1 cellular context compared by ENCODE assay signal in the genomic region with DNA sequence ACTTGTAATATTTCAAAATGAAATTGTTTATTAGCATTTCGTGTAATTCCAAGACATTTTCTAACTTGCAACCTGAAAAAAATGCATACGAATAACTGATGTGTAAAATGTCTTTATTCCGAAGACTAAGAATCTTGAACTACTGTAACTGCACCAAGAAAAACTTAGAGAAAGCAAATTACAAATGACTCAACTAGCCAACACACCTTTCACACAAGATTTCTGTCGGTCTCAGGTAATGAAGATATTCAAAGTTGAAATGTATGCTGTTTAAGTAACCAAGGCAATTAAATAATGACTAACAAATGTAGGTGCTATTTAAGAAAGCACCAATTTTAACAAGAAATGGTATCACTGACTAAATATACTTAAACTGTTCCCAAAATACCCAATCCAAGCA.
TF ChIP-seq lines count a peak whose summit lies in the region.

No MANE protein-coding gene starts in this region.

TF ChIP-seq in SK-N-SH treated with all-trans-retinoic acid at 6 μM for 48 hours, 23 proteins besides CTCF, POLR2A, EP300 and RAD21 (continued from another document):
- TF ChIP-seq, protein P1, sequence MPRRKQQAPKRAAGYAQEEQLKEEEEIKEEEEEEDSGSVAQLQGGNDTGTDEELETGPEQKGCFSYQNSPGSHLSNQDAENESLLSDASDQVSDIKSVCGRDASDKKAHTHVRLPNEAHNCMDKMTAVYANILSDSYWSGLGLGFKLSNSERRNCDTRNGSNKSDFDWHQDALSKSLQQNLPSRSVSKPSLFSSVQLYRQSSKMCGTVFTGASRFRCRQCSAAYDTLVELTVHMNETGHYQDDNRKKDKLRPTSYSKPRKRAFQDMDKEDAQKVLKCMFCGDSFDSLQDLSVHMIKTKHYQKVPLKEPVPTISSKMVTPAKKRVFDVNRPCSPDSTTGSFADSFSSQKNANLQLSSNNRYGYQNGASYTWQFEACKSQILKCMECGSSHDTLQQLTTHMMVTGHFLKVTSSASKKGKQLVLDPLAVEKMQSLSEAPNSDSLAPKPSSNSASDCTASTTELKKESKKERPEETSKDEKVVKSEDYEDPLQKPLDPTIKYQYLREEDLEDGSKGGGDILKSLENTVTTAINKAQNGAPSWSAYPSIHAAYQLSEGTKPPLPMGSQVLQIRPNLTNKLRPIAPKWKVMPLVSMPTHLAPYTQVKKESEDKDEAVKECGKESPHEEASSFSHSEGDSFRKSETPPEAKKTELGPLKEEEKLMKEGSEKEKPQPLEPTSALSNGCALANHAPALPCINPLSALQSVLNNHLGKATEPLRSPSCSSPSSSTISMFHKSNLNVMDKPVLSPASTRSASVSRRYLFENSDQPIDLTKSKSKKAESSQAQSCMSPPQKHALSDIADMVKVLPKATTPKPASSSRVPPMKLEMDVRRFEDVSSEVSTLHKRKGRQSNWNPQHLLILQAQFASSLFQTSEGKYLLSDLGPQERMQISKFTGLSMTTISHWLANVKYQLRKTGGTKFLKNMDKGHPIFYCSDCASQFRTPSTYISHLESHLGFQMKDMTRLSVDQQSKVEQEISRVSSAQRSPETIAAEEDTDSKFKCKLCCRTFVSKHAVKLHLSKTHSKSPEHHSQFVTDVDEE (CRISPR knock-in tag; IDR thresholded peaks at IDR 0.05) = no peak
- TF ChIP-seq CSDC2 (CRISPR knock-in tag; IDR thresholded peaks at IDR 0.05) (no peak), SNAI2 (CRISPR knock-in tag; IDR thresholded peaks at IDR 0.05) (no peak)
- TF ChIP-seq, protein P2, sequence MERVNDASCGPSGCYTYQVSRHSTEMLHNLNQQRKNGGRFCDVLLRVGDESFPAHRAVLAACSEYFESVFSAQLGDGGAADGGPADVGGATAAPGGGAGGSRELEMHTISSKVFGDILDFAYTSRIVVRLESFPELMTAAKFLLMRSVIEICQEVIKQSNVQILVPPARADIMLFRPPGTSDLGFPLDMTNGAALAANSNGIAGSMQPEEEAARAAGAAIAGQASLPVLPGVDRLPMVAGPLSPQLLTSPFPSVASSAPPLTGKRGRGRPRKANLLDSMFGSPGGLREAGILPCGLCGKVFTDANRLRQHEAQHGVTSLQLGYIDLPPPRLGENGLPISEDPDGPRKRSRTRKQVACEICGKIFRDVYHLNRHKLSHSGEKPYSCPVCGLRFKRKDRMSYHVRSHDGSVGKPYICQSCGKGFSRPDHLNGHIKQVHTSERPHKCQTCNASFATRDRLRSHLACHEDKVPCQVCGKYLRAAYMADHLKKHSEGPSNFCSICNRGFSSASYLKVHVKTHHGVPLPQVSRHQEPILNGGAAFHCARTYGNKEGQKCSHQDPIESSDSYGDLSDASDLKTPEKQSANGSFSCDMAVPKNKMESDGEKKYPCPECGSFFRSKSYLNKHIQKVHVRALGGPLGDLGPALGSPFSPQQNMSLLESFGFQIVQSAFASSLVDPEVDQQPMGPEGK (CRISPR knock-in tag; IDR thresholded peaks at IDR 0.05; ENCODE audit: borderline replicate concordance) = no peak
